Comparison of ENCODE assay signal across 9 cellular contexts in the genomic region with DNA sequence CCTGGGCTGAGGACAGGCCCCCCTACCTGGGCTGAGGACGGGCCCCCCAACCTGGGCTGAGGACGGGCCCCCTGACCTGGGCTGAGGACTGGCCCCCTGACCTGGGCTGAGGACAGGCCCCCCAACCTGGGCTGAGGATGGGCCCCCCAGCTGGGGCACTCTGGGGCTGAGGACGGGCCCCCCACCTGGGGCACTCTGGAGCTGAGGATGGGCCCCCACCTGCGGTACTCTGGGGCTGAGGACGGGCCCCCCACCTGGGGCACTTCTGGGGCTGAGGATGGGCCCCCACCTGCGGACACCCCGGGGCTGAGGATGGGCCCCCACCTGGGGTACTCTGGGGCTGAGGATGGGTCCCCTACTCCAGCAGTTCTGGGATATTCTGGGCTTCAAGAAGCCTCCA.
DNase-seq lines count a peak whose midpoint lies in the region; ATAC-seq and TF ChIP-seq lines count a peak whose summit lies in the region.
"Had no signal": no experiment of that assay in that cellular context is flagged by ENCODE, and none has a peak within 500 bp of the region (broad histone marks: within the 10 kb centered on the region; RNA-seq: fewer than 3 reads in every experiment).

No MANE protein-coding gene starts in this region.

- no peak for DNase-seq in Jurkat, Clone E6-1 (ENCODE audit: low read depth, low spot score)
- DNase-seq in GM19240 (ENCODE audit: insufficient read length, low spot score) (no peak), GM13977 (ENCODE audit: low spot score) (no peak), superior temporal gyrus (ENCODE audit: extremely low spot score) (no peak), NCI-H524 treated with DMSO at 0.1 percent for 48 hours (lab: John Stamatoyannopoulos, UW) (no peak)

- no peak for TF ChIP-seq CTCF in GM13977 (IDR thresholded peaks at IDR 0.05; ENCODE audit: extremely low read depth, insufficient read depth, missing control alignments)

- peaks cover 79% of the 10 kb centered on the region for H3K4me1 Mint-ChIP-seq in dendritic cell treated with granulocyte-macrophage colony-stimulating factor and Interleukin-4, amounts not matched to agents 40 ng/mL and 50 ng/mL, for 4 days (ENCODE audit: low read depth)

- H3K9me3 Mint-ChIP-seq in dendritic cell treated with granulocyte-macrophage colony-stimulating factor and Interleukin-4, amounts not matched to agents 40 ng/mL and 50 ng/mL, for 4 days: peaks cover 9% of the 10 kb centered on the region

- peak overlapping the region; percentile 93 for H3K27ac Mint-ChIP-seq in dendritic cell treated with granulocyte-macrophage colony-stimulating factor and Interleukin-4, amounts not matched to agents 40 ng/mL and 50 ng/mL, for 4 days

- peak; percentile 5 for ATAC-seq in GM19395 (IDR thresholded peaks at IDR 0.05; ENCODE audit: unreplicated experiment)
- ATAC-seq: left lobe of liver had no signal

- H3K4me3 Mint-ChIP-seq in dendritic cell treated with granulocyte-macrophage colony-stimulating factor and Interleukin-4, amounts not matched to agents 40 ng/mL and 50 ng/mL, for 4 days: peak overlapping the region; percentile 59

- intact Hi-C loops in dendritic cell treated with granulocyte-macrophage colony-stimulating factor and Interleukin-4, amounts not matched to agents 40 ng/mL and 50 ng/mL, for 4 days (cut with micrococcal nuclease): loop anchor here (5.0 kb wide), 1 partner anchor 65 kb away; the partner anchor contains the start of gene RASA3

- H3K36me3 Mint-ChIP-seq in dendritic cell treated with granulocyte-macrophage colony-stimulating factor and Interleukin-4, amounts not matched to agents 40 ng/mL and 50 ng/mL, for 4 days (ENCODE audit: low read depth): peaks cover 14% of the 10 kb centered on the region

- in situ Hi-C loops in GM13977 (cut with MboI; ENCODE audit: low pct_unique_long_range_greater_than_20kb, low sequenced_read_pairs, unreplicated experiment): no loop called here

- peak overlapping the region; percentile 64 to 98 (median 93) for H3K27ac ChIP-seq in skin epidermis

- no peaks in the 10 kb centered on the region for H3K27me3 Mint-ChIP-seq in dendritic cell treated with granulocyte-macrophage colony-stimulating factor and Interleukin-4, amounts not matched to agents 40 ng/mL and 50 ng/mL, for 4 days

- 0 out of 2 replicates have a peak overlapping the region, but pooled peaks have one; percentile 1 for H3K4me3 ChIP-seq in Jurkat, Clone E6-1 (ENCODE audit: low read length)
- H3K4me3 ChIP-seq in skin epidermis: no peak overlapping the region
